ENCODE assay signal across 8 cellular contexts in the genomic region with DNA sequence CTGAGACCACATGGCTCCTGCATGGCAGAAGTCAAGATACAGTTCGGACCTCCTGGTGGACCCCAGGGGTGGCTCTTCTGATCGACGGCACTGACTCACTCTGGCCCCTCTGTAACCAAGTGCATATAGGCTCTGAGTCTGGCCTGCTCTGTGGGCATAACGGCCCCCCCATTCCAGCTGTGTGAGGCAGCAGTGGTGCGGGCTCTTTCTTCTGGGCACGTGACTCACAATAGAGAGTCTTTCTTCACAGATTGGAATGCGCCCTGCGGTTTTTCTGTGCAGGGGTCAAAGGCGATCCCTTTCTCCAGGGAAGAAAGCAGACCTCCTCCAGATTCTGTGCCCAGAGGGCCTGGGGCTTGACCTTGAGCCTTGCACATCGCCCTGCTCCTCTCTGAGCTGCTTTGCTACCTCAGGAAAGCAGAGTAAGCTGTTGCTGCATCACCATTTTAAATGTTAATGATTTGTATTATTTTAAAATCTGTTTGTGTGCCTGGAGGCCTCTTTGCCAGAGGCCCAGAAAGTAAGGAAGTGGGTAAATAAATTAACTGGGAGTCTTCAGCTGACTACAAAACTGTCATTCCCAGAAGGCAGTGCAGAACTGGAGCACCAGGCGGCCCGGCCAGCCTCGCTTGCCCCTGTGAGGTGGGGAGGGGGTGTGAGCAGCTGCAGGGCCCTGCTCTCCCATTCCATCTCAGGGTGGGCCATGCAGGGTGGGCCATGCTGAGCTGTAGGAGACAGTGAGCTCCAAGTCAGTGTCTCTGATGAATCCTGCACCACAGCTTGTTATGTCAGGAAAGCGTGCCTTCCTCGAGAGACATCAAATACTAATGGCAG.
DNase-seq lines count a peak whose midpoint lies in the region; ATAC-seq and TF ChIP-seq lines count a peak whose summit lies in the region.

No MANE protein-coding gene starts in this region.

- H3K4me3 ChIP-seq in AG04450 (ENCODE audit: low read depth, low read length), result no peak overlapping the region
- H3K4me3 ChIP-seq in testis, result no peak overlapping the region
- H3K4me3 ChIP-seq in naive thymus-derived CD4-positive, alpha-beta T cell (ENCODE audit: low read length), result no peak overlapping the region

- DNase-seq in AG04450 (ENCODE audit: low read depth, low spot score), result peak; percentile 77
- DNase-seq in amniotic epithelial cell (ENCODE audit: low read depth), result peak; percentile 91
- DNase-seq in iPS-NIHi7 (ENCODE audit: extremely low spot score), result peak; percentile 71
- peak; percentile 61 for DNase-seq in testis
- DNase-seq in activated CD4-positive, alpha-beta T cell treated with anti-CD3 and anti-CD28 coated beads, Interleukin-2, amount 10 ng/mL, durations not matched to agents 24 days and 14 days, result no peak
- DNase-seq in NCI-H2171 (lab: John Stamatoyannopoulos, UW), result no peak
- DNase-seq in naive thymus-derived CD4-positive, alpha-beta T cell, result no peak

- no peak overlapping the region for H3K4me3 Mint-ChIP-seq in activated CD4-positive, alpha-beta T cell treated with anti-CD3 and anti-CD28 coated beads, Interleukin-2, amount 10 ng/mL, durations not matched to agents 24 days and 14 days
- H3K4me3 Mint-ChIP-seq in naive thymus-derived CD4-positive, alpha-beta T cell, result no peak overlapping the region

- H3K27me3 ChIP-seq in AG04450 (ENCODE audit: control insufficient read depth, insufficient read depth, low read length), result peaks cover 3% of the 10 kb centered on the region
- H3K27me3 ChIP-seq in testis, result no peaks in the 10 kb centered on the region
- no peaks in the 10 kb centered on the region for H3K27me3 ChIP-seq in naive thymus-derived CD4-positive, alpha-beta T cell (ENCODE audit: control insufficient read depth in 2 of 2, insufficient read depth in 2 of 2, low read length in 2 of 2)

- H3K4me1 ChIP-seq in testis, result peaks cover 14% of the 10 kb centered on the region
- no peaks in the 10 kb centered on the region for H3K4me1 ChIP-seq in naive thymus-derived CD4-positive, alpha-beta T cell (ENCODE audit: control insufficient read depth in 2 of 2, insufficient read depth in 2 of 2, low read length in 2 of 2)

- H3K27ac ChIP-seq in AG04450 (ENCODE audit: low read depth, low read length), result peak overlapping the region; percentile 80
- no peak overlapping the region for H3K27ac ChIP-seq in testis
- H3K27ac ChIP-seq in naive thymus-derived CD4-positive, alpha-beta T cell (ENCODE audit: low read depth, low read length), result no peak overlapping the region

- no peaks in the 10 kb centered on the region for H3K9me3 Mint-ChIP-seq in activated CD4-positive, alpha-beta T cell treated with anti-CD3 and anti-CD28 coated beads, Interleukin-2, amount 10 ng/mL, durations not matched to agents 24 days and 14 days
- H3K9me3 Mint-ChIP-seq in naive thymus-derived CD4-positive, alpha-beta T cell, result peaks cover 0 to 29% (median 6%) of the 10 kb centered on the region in 11 donors

- no peak for TF ChIP-seq CTCF in AG04450 (IDR thresholded peaks at IDR 0.05; ENCODE audit: low read depth, low read length)
- no peak for TF ChIP-seq CTCF in testis (IDR thresholded peaks at IDR 0.05)

- peaks cover 9% of the 10 kb centered on the region for H3K27me3 Mint-ChIP-seq in activated CD4-positive, alpha-beta T cell treated with anti-CD3 and anti-CD28 coated beads, Interleukin-2, amount 10 ng/mL, durations not matched to agents 24 days and 14 days
- peaks cover 0 to 19% (median 16%) of the 10 kb centered on the region in 5 donors for H3K27me3 Mint-ChIP-seq in naive thymus-derived CD4-positive, alpha-beta T cell

- TF ChIP-seq POLR2A in testis (IDR thresholded peaks at IDR 0.05), result no peak

- POLR2A ChIA-PET in AG04450 (lab: Yijun Ruan, JAX), result interaction anchor here (1.2 kb wide), 1 partner anchor 199 kb away, joined by 4 read pairs; a partner anchor contains a TSS
- POLR2A ChIA-PET in naive thymus-derived CD4-positive, alpha-beta T cell (lab: Charles Lee), result no interaction called here

- WGBS in testis, 2 donors, result 55% methylated on average over 15 of the region's 15 CpGs

- intact Hi-C loops in testis (cut with DNase I; ENCODE audit: low total_unique reads), result no loop called here
- intact Hi-C loops in activated CD4-positive, alpha-beta T cell treated with anti-CD3 and anti-CD28 coated beads, Interleukin-2, amount 10 ng/mL, durations not matched to agents 24 days and 14 days (cut with micrococcal nuclease), result no loop called here
- intact Hi-C loops in naive thymus-derived CD4-positive, alpha-beta T cell (cut with micrococcal nuclease), result no loop called here

- peaks cover 3% of the 10 kb centered on the region for H3K4me1 Mint-ChIP-seq in activated CD4-positive, alpha-beta T cell treated with anti-CD3 and anti-CD28 coated beads, Interleukin-2, amount 10 ng/mL, durations not matched to agents 24 days and 14 days
- peaks cover 0 to 13% (median 5%) of the 10 kb centered on the region in 7 donors for H3K4me1 Mint-ChIP-seq in naive thymus-derived CD4-positive, alpha-beta T cell

- CTCF ChIA-PET in AG04450 (lab: Charles Lee), result interaction anchor here (1.2 to 2.4 kb wide), 4 partner anchors 15 to 407 kb away, joined by 3 to 8 read pairs (median 4); no protein-coding TSS in a partner anchor
- CTCF ChIA-PET in naive thymus-derived CD4-positive, alpha-beta T cell (lab: Charles Lee), result no interaction called here

- H3K9me3 ChIP-seq in AG04450 (ENCODE audit: control insufficient read depth, insufficient read depth, low read length) (peaks cover 4% of the 10 kb centered on the region; the same call in 1 of the 2 replicates), testis (no peaks in the 10 kb centered on the region)
- peaks cover 0 to 11% (median 0%) of the 10 kb centered on the region in 3 experiments for H3K9me3 ChIP-seq in naive thymus-derived CD4-positive, alpha-beta T cell (ENCODE audit: control insufficient read depth in 2 of 3, low read length in 3 of 3)

- H3K27ac Mint-ChIP-seq in activated CD4-positive, alpha-beta T cell treated with anti-CD3 and anti-CD28 coated beads, Interleukin-2, amount 10 ng/mL, durations not matched to agents 24 days and 14 days, result no peak overlapping the region
- no peak overlapping the region for H3K27ac Mint-ChIP-seq in naive thymus-derived CD4-positive, alpha-beta T cell

- H3K36me3 Mint-ChIP-seq in activated CD4-positive, alpha-beta T cell treated with anti-CD3 and anti-CD28 coated beads, Interleukin-2, amount 10 ng/mL, durations not matched to agents 24 days and 14 days (ENCODE audit: low read depth), result no peaks in the 10 kb centered on the region
- peaks cover 0 to 4% (median 0%) of the 10 kb centered on the region in 5 donors for H3K36me3 Mint-ChIP-seq in naive thymus-derived CD4-positive, alpha-beta T cell

- no peaks in the 10 kb centered on the region for H3K36me3 ChIP-seq in testis (ENCODE audit: low read depth, missing control alignments)
- H3K36me3 ChIP-seq in naive thymus-derived CD4-positive, alpha-beta T cell (ENCODE audit: control insufficient read depth in 2 of 3, insufficient read depth in 3 of 3, low read length in 3 of 3), result no peaks in the 10 kb centered on the region

- peak; percentile 17 for ATAC-seq in HG02798 (IDR thresholded peaks at IDR 0.05; ENCODE audit: poor library complexity, unreplicated experiment)
- no peak for ATAC-seq in naive thymus-derived CD4-positive, alpha-beta T cell

Comparison
In these comparisons a context has a peak if more than half of its experiments do, and no peak if none do; other contexts are left out.
1. DNase-seq: peak in AG04450 (single experiment), amniotic epithelial cell (single experiment), iPS-NIHi7 (single experiment) and testis (single experiment); none in activated CD4-positive, alpha-beta T cell treated with anti-CD3 and anti-CD28 coated beads, Interleukin-2, amount 10 ng/mL, durations not matched to agents 24 days and 14 days (single experiment), NCI-H2171 (single experiment) and naive thymus-derived CD4-positive, alpha-beta T cell (0 of 9).